In the genomic region with DNA sequence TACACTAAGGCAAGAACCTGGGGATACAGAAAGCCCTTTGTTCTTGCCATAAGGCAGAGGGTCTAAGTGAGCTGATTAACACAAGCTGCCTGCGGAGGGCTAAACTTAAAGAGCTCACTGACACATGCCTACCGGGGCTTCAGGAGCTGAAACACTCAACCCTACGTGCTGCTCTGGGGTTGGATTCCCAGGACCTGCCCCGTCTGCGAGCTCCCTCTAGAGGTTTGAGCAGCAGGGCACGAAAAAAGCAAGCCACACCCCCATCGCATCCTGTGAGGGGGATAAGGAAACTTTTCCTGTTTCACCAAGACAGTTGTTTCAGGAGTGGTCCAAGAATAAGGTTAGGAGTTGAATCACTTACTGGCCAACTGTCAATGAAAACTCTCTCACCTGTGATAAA, we compare ENCODE assay signal across 18 cellular contexts.
DNase-seq lines count a peak whose midpoint lies in the region; ATAC-seq and TF ChIP-seq lines count a peak whose summit lies in the region.
"Had no signal": no experiment of that assay in that cellular context is flagged by ENCODE, and none has a peak within 500 bp of the region (broad histone marks: within the 10 kb centered on the region; RNA-seq: fewer than 3 reads in every experiment).

No MANE protein-coding gene starts in this region.

- H3K9me3 ChIP-seq in SU-DHL-6 (ENCODE audit: insufficient read depth, low read length) (no peaks in the 10 kb centered on the region), left lung (peaks cover 0 to 4% of the 10 kb centered on the region in 2 donors)

- no peak overlapping the region for H3K4me2 ChIP-seq in SU-DHL-6 (ENCODE audit: low read depth, low read length, poor library complexity, severe bottlenecking)
- H3K4me2 ChIP-seq: KMS-11 had no signal

- H3K4me3 ChIP-seq in SU-DHL-6 (ENCODE audit: insufficient read depth, low read length, poor library complexity, severe bottlenecking) = no peak overlapping the region
- H3K4me3 ChIP-seq in left lung = no peak overlapping the region
- H3K4me3 ChIP-seq: breast epithelium had no signal

- H3K4me1 Mint-ChIP-seq in activated T-helper 1 cell treated with anti-CD3 and anti-CD28 coated beads, Interleukin-12 subunit alpha, Interleukin-12 subunit beta, Interleukin-2, Interleukin-4 antibody, amounts not matched to agents 30 ng/mL and 10 ng/mL and 1 ng/mL, durations not matched to agents 14 hours and 24 hours and 36 hours (ENCODE audit: low read depth) = no peaks in the 10 kb centered on the region
- H3K4me1 Mint-ChIP-seq: CD4-positive, CD25-positive, alpha-beta regulatory T cell; immature natural killer cell; memory B cell had no signal

- H2AFZ ChIP-seq in SU-DHL-6 (ENCODE audit: low read depth, low read length, severe bottlenecking) = no peak overlapping the region

- no peaks in the 10 kb centered on the region for H3F3A ChIP-seq in SU-DHL-6 (ENCODE audit: insufficient read depth)

- H3K27me3 ChIP-seq in SU-DHL-6 (ENCODE audit: low read length) (no peaks in the 10 kb centered on the region), left lung (no peaks in the 10 kb centered on the region)
- H3K27me3 ChIP-seq: breast epithelium had no signal

- no peak overlapping the region for H3K27ac Mint-ChIP-seq in activated T-helper 1 cell treated with anti-CD3 and anti-CD28 coated beads, Interleukin-12 subunit alpha, Interleukin-12 subunit beta, Interleukin-2, Interleukin-4 antibody, amounts not matched to agents 30 ng/mL and 10 ng/mL and 1 ng/mL, durations not matched to agents 14 hours and 24 hours and 36 hours
- H3K27ac Mint-ChIP-seq: activated naive CD4-positive, alpha-beta T cell treated with anti-CD3 and anti-CD28 coated beads, Interleukin-2, amount 50 U/mL, for 72 hours; CD4-positive, CD25-positive, alpha-beta regulatory T cell; immature natural killer cell; memory B cell had no signal

- no peak overlapping the region for H3K4me3 Mint-ChIP-seq in activated T-helper 1 cell treated with anti-CD3 and anti-CD28 coated beads, Interleukin-12 subunit alpha, Interleukin-12 subunit beta, Interleukin-2, Interleukin-4 antibody, amounts not matched to agents 30 ng/mL and 10 ng/mL and 1 ng/mL, durations not matched to agents 14 hours and 24 hours and 36 hours
- H3K4me3 Mint-ChIP-seq: CD4-positive, CD25-positive, alpha-beta regulatory T cell; immature natural killer cell; memory B cell had no signal

- ATAC-seq in left lung (peak; percentile 40), GM21423 (IDR thresholded peaks at IDR 0.05; ENCODE audit: unreplicated experiment) (no peak), HG03097 (IDR thresholded peaks at IDR 0.05; ENCODE audit: low FRiP score, unreplicated experiment) (no peak)
- ATAC-seq: activated naive CD4-positive, alpha-beta T cell treated with anti-CD3 and anti-CD28 coated beads, Interleukin-2, amount 50 U/mL, for 72 hours; sciatic nerve had no signal

- H4K20me1 ChIP-seq in SU-DHL-6 (ENCODE audit: low read depth, low read length) = no peaks in the 10 kb centered on the region

- TF ChIP-seq CTCF in SU-DHL-6 (IDR thresholded peaks at IDR 0.05; ENCODE audit: insufficient read depth, low read length, poor library complexity, severe bottlenecking) (peak; percentile 20), left lung (IDR thresholded peaks at IDR 0.05) (no peak)

- H3K36me3 ChIP-seq in SU-DHL-6 (ENCODE audit: low read length) (no peaks in the 10 kb centered on the region), left lung (no peaks in the 10 kb centered on the region)
- H3K36me3 ChIP-seq: breast epithelium had no signal

- no peaks in the 10 kb centered on the region for H3K27me3 Mint-ChIP-seq in activated T-helper 1 cell treated with anti-CD3 and anti-CD28 coated beads, Interleukin-12 subunit alpha, Interleukin-12 subunit beta, Interleukin-2, Interleukin-4 antibody, amounts not matched to agents 30 ng/mL and 10 ng/mL and 1 ng/mL, durations not matched to agents 14 hours and 24 hours and 36 hours (ENCODE audit: insufficient read depth)
- H3K27me3 Mint-ChIP-seq: CD4-positive, CD25-positive, alpha-beta regulatory T cell; memory B cell had no signal

- H3K36me3 Mint-ChIP-seq in activated T-helper 1 cell treated with anti-CD3 and anti-CD28 coated beads, Interleukin-12 subunit alpha, Interleukin-12 subunit beta, Interleukin-2, Interleukin-4 antibody, amounts not matched to agents 30 ng/mL and 10 ng/mL and 1 ng/mL, durations not matched to agents 14 hours and 24 hours and 36 hours (ENCODE audit: low read depth) = no peaks in the 10 kb centered on the region
- H3K36me3 Mint-ChIP-seq: activated naive CD4-positive, alpha-beta T cell treated with anti-CD3 and anti-CD28 coated beads, Interleukin-2, amount 50 U/mL, for 72 hours; CD4-positive, CD25-positive, alpha-beta regulatory T cell; immature natural killer cell; memory B cell had no signal

- no peaks in the 10 kb centered on the region for H3K79me2 ChIP-seq in SU-DHL-6 (ENCODE audit: insufficient read depth, low read length)

- no peak overlapping the region for H3K9ac ChIP-seq in SU-DHL-6 (ENCODE audit: low read length)
- H3K9ac ChIP-seq: KMS-11 had no signal

- H3K27ac ChIP-seq in SU-DHL-6 (ENCODE audit: low read depth, low read length) (no peak overlapping the region), left lung (no peak overlapping the region)
- H3K27ac ChIP-seq: breast epithelium, KMS-11 had no signal

- no peaks in the 10 kb centered on the region for H3K9me2 ChIP-seq in SU-DHL-6 (replicated peaks; ENCODE audit: insufficient read depth, low read length)

- intact Hi-C loops in left lung (cut with DNase I) = no loop called here
- intact Hi-C loops in activated T-helper 1 cell treated with anti-CD3 and anti-CD28 coated beads, Interleukin-12 subunit alpha, Interleukin-12 subunit beta, Interleukin-2, Interleukin-4 antibody, amounts not matched to agents 30 ng/mL and 10 ng/mL and 1 ng/mL, durations not matched to agents 14 hours and 24 hours and 36 hours (cut with micrococcal nuclease) = no loop called here

- peak; percentile 1 for DNase-seq in GDM1 (lab: John Stamatoyannopoulos, UW)
- DNase-seq in HT1080 (ENCODE audit: low read depth) = peak; percentile 5
- peak in 1 of 2 donors; percentile 21 for DNase-seq in left lung
- no peak for DNase-seq in Ammon's horn (ENCODE audit: low spot score)
- DNase-seq in activated T-helper 1 cell treated with anti-CD3 and anti-CD28 coated beads, Interleukin-12 subunit alpha, Interleukin-12 subunit beta, Interleukin-2, Interleukin-4 antibody, amounts not matched to agents 30 ng/mL and 10 ng/mL and 1 ng/mL, durations not matched to agents 14 hours and 24 hours and 36 hours (ENCODE audit: low spot score) = no peak
- DNase-seq: CD4-positive, CD25-positive, alpha-beta regulatory T cell; effector CD4-positive, alpha-beta T cell; immature natural killer cell; NCI-H2029 treated with DMSO at 0.1 percent for 48 hours; stimulated activated CD4-positive, alpha-beta T cell treated with anti-CD3 and anti-CD28 coated beads, Interleukin-4, amount 100 ng/mL, for 4 hours had no signal

- H3K4me1 ChIP-seq in left lung = no peaks in the 10 kb centered on the region
- H3K4me1 ChIP-seq: breast epithelium had no signal

- no peaks in the 10 kb centered on the region for H3K9me3 Mint-ChIP-seq in activated T-helper 1 cell treated with anti-CD3 and anti-CD28 coated beads, Interleukin-12 subunit alpha, Interleukin-12 subunit beta, Interleukin-2, Interleukin-4 antibody, amounts not matched to agents 30 ng/mL and 10 ng/mL and 1 ng/mL, durations not matched to agents 14 hours and 24 hours and 36 hours

Comparison
In these comparisons a context has a peak if more than half of its experiments do, and no peak if none do; other contexts are left out.
1. DNase-seq: peak in GDM1 (single experiment) and HT1080 (single experiment); none in Ammon's horn (single experiment) and activated T-helper 1 cell treated with anti-CD3 and anti-CD28 coated beads, Interleukin-12 subunit alpha, Interleukin-12 subunit beta, Interleukin-2, Interleukin-4 antibody, amounts not matched to agents 30 ng/mL and 10 ng/mL and 1 ng/mL, durations not matched to agents 14 hours and 24 hours and 36 hours (single experiment).